In genomic region chr21:28993293-28993629, GRCh38 we compare ENCODE assay signal across 7 cellular contexts. TPM values are rescaled to one million over a fixed set of nuclear protein-coding genes. Genes with fewer than 3 reads are reported as not detected.
A peak's percentile ranks its signal among the peaks of the same experiment; 100 is the strongest.
DNase-seq lines count a peak whose midpoint lies in the region; ATAC-seq lines count a peak whose summit lies in the region.

No MANE protein-coding gene starts in this region.

- H3K36me3 ChIP-seq in HUES64 (ENCODE audit: insufficient read depth, low read length) (no peaks in the 10 kb centered on the region), stomach smooth muscle (ENCODE audit: control insufficient read depth in 2 of 2, insufficient read depth in 2 of 2, low read length in 2 of 2) (no peaks in the 10 kb centered on the region)

- H3K27ac Mint-ChIP-seq in activated naive CD4-positive, alpha-beta T cell treated with anti-CD3 and anti-CD28 coated beads, Interleukin-2, amount 50 U/mL, for 72 hours = peak overlapping the region; percentile 96 to 99

- no peaks in the 10 kb centered on the region for H3K9me3 ChIP-seq in HUES64 (ENCODE audit: insufficient read depth, low read depth, low read length)
- no peaks in the 10 kb centered on the region for H3K9me3 ChIP-seq in iPS-18c (ENCODE audit: control insufficient read depth, insufficient read depth, low read length)
- no peaks in the 10 kb centered on the region for H3K9me3 ChIP-seq in stomach smooth muscle (ENCODE audit: control insufficient read depth in 2 of 2, low read length in 2 of 2)

- H3K4me1 ChIP-seq in HUES64 (ENCODE audit: insufficient read depth, low read length) (peaks cover 5% of the 10 kb centered on the region; the same call in 1 of the 2 replicates), stomach smooth muscle (ENCODE audit: control insufficient read depth, insufficient read depth, low read length) (peaks cover 14% of the 10 kb centered on the region)

- no peaks in the 10 kb centered on the region for H3K9me3 Mint-ChIP-seq in activated naive CD4-positive, alpha-beta T cell treated with anti-CD3 and anti-CD28 coated beads, Interleukin-2, amount 50 U/mL, for 72 hours

- peak overlapping the region; percentile 94 for H3K4me3 ChIP-seq in HUES64 (ENCODE audit: low read length)
- peak overlapping the region; percentile 41; the same call in 1 of the 2 replicates for H3K4me3 ChIP-seq in iPS-18c (ENCODE audit: insufficient read depth, low read depth, low read length)
- H3K4me3 ChIP-seq in stomach smooth muscle (ENCODE audit: low read length in 2 of 2) = peak overlapping the region; percentile 72 to 99

- 83% methylated on average over 3 of the region's 4 CpGs for WGBS in HUES64

- DNase-seq in activated naive CD4-positive, alpha-beta T cell treated with anti-CD3 and anti-CD28 coated beads, Interleukin-2, amount 50 U/mL, for 72 hours (ENCODE audit: low spot score in 2 of 2) = no peak
- no peak for DNase-seq in NCI-H128 (lab: John Stamatoyannopoulos, UW; ENCODE audit: unreplicated experiment)

- H3K27ac ChIP-seq in HUES64 (ENCODE audit: low read depth, low read length) (peak overlapping the region; percentile 87), stomach smooth muscle (ENCODE audit: low read length) (peak overlapping the region; percentile 82)

- H3K9ac ChIP-seq in HUES64 (ENCODE audit: low read depth, low read length) (peak overlapping the region; percentile 73), stomach smooth muscle (ENCODE audit: low read length in 2 of 2) (peak overlapping the region; percentile 73 to 96)

- H3K36me3 Mint-ChIP-seq in activated naive CD4-positive, alpha-beta T cell treated with anti-CD3 and anti-CD28 coated beads, Interleukin-2, amount 50 U/mL, for 72 hours = peaks cover 13 to 16% of the 10 kb centered on the region in 2 donors

- ATAC-seq in activated naive CD4-positive, alpha-beta T cell treated with anti-CD3 and anti-CD28 coated beads, Interleukin-2, amount 50 U/mL, for 72 hours = no peak
- no peak for ATAC-seq in GM19351 (IDR thresholded peaks at IDR 0.05; ENCODE audit: unreplicated experiment)
- ATAC-seq in HG03175 (IDR thresholded peaks at IDR 0.05; ENCODE audit: unreplicated experiment) = no peak

- no peaks in the 10 kb centered on the region for H3K27me3 ChIP-seq in HUES64 (ENCODE audit: insufficient read depth, low read length)
- H3K27me3 ChIP-seq in stomach smooth muscle (ENCODE audit: control insufficient read depth in 1 of 2, insufficient read depth in 2 of 2, low read length in 2 of 2) = no peaks in the 10 kb centered on the region

RNA-seq across cellular contexts. Expression of gene LTN1, which starts 0.6 kb away (rescaled TPM):
- polyA plus RNA-seq in HUES64 (2013, experiment 1 of 2) = 14.2 TPM
- 15.4 TPM for polyA plus RNA-seq in HUES64 (2013, experiment 2 of 2)
- 10 to 100 TPM; 35.9 to 42.1 TPM for total RNA-seq in activated naive CD4-positive, alpha-beta T cell treated with anti-CD3 and anti-CD28 coated beads, Interleukin-2, amount 50 U/mL, for 72 hours

RNA-seq across cellular contexts. Expression of gene RWDD2B, which starts 25.9 kb away (rescaled TPM):
- 9.0 TPM for polyA plus RNA-seq in HUES64 (2013, experiment 1 of 2)
- polyA plus RNA-seq in HUES64 (2013, experiment 2 of 2) = 10.5 TPM
- total RNA-seq in activated naive CD4-positive, alpha-beta T cell treated with anti-CD3 and anti-CD28 coated beads, Interleukin-2, amount 50 U/mL, for 72 hours = 10 to 100 TPM in 1 of 2 donors, 1 to 10 TPM in 1; 4.6 to 13.9 TPM

RNA-seq across cellular contexts. Expression of gene USP16, which starts 31.2 kb away (rescaled TPM):
- polyA plus RNA-seq in HUES64 (2013, experiment 1 of 2) = 18.1 TPM
- polyA plus RNA-seq in HUES64 (2013, experiment 2 of 2) = 17.7 TPM
- 10 to 100 TPM; 38.4 to 46.6 TPM for total RNA-seq in activated naive CD4-positive, alpha-beta T cell treated with anti-CD3 and anti-CD28 coated beads, Interleukin-2, amount 50 U/mL, for 72 hours

Comparison
In these comparisons a context has a peak if more than half of its experiments do, and no peak if none do; other contexts are left out.
1. H3K4me3 ChIP-seq: peak in every context shown above with its lines; median percentile 94 in HUES64; 86 in stomach smooth muscle; 41 in iPS-18c.